In the genomic region with DNA sequence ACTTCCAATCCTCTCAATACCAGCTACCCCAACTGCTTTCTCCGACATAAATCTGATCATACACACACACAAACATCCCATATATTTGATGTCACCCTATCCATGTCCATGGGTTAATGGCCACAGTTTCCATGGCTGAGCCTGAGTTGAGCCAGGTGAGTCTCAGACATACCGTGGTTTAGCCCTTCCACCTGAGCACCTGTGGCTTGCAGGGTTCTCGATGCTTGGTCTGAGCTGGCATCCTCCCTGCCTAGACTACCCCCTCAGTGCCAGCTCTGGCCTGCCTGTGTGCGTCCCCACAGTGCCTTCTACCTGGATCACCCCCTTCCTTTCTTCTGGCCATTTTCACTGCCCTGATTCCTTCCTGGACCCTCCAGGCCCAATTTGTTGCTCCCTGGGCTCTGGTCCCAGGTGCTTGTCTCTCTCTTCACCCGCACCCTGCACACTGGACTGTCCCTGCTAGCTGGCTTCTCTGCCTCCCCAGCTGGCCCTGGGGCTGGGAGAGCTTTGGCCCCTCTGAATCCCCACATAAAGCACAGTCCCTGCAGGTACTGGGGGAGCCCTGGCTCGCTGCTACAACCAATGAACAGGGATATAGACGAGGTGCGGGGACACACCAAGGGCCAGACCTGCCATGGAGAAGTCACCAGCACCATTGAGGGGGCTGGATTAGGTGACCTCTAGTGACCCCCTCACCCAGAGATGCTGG, we compare ENCODE assay signal across 1 cellular context.
TF ChIP-seq lines count a peak whose summit lies in the region.

No MANE protein-coding gene starts in this region.

TF ChIP-seq in IMR-90, 13 proteins besides CTCF, POLR2A, EP300 and RAD21:
- TF ChIP-seq CEBPB (IDR thresholded peaks at IDR 0.05; ENCODE audit: low read depth, low read length) (no peak), MAZ (IDR thresholded peaks at IDR 0.05; ENCODE audit: borderline replicate concordance, low read depth, low read length) (no peak)
